In the genomic region with DNA sequence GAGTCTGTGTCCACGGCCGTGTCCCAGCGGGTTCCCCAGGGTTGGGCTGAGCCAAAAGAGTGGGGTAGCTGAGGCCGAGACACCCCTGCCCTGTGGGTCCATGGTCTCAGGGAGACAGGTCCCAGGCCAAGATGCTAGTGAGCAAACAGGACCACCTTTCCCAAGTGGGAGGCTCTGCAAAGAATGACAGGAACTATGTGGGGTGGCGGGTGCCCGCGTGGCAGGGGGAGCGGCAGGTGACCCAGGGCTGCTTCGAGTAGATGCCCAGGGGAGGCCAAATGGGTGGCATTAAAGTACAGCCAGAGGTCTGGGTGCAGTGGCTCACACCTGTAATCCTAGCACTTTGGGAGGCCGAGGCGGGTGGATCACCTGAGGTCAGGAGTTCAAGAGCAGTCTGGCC, we compare ENCODE assay signal across 30 cellular contexts. TPM values are rescaled to one million over a fixed set of nuclear protein-coding genes. Genes with fewer than 3 reads are reported as not detected.
"Had no signal": no experiment of that assay in that cellular context is flagged by ENCODE, and none has a peak within 500 bp of the region (broad histone marks: within the 10 kb centered on the region; RNA-seq: fewer than 3 reads in every experiment).

No MANE protein-coding gene starts in this region.

- H3K9me3 Mint-ChIP-seq: immature natural killer cell; naive thymus-derived CD8-positive, alpha-beta T cell; nephron; neural crest cell; stimulated activated naive B cell treated with anti-CD40 and anti-IgM and Interleukin-4, amounts not matched to agents 10 μg/mL and 1 μg/mL and 100 μg/mL, for 72 hours had no signal

- H3K27me3 ChIP-seq: left lung, neutrophil, right atrium auricular region, stomach, suprapubic skin, tibial artery, upper lobe of right lung had no signal

- ATAC-seq: left colon; left lung; naive thymus-derived CD8-positive, alpha-beta T cell; sciatic nerve; stimulated activated naive B cell treated with anti-CD40 and anti-IgM and Interleukin-4, amounts not matched to agents 10 μg/mL and 1 μg/mL and 100 μg/mL, for 72 hours; stimulated activated naive CD8-positive, alpha-beta T cell treated with anti-CD3 and anti-CD28 coated beads, Interleukin-15, Interleukin-2, amounts not matched to agents 100 U/mL and 50 U/mL, for 24 hours; upper lobe of right lung had no signal

- H3K4me3 ChIP-seq: left lung, lung, right atrium auricular region, skin epidermis, stomach, suprapubic skin, thoracic aorta, tibial artery, upper lobe of right lung had no signal

- H3K27me3 Mint-ChIP-seq: naive thymus-derived CD8-positive, alpha-beta T cell; progenitor cell of endocrine pancreas; stimulated activated naive B cell treated with anti-CD40 and anti-IgM and Interleukin-4, amounts not matched to agents 10 μg/mL and 1 μg/mL and 100 μg/mL, for 72 hours had no signal

- DNase-seq: head of caudate nucleus; hypothalamus; immature natural killer cell; kidney; left colon; naive thymus-derived CD8-positive, alpha-beta T cell; occipital lobe; stimulated activated CD4-positive, alpha-beta T cell treated with anti-CD3 and anti-CD28 coated beads, Interleukin-12 subunit alpha, Interleukin-12 subunit beta, amount 100 ng/mL, for 4 hours; stimulated activated CD4-positive, alpha-beta T cell treated with anti-CD3 and anti-CD28 coated beads, Interleukin-15, amount 100 ng/mL, for 24 hours; stimulated activated CD4-positive, alpha-beta T cell treated with anti-CD3 and anti-CD28 coated beads, Interleukin-2, amount 100 ng/mL, for 24 hours; stimulated activated CD4-positive, alpha-beta T cell treated with anti-CD3 and anti-CD28 coated beads, Interleukin-4, amount 100 ng/mL, for 1 hour; stimulated activated naive B cell treated with anti-CD40 and anti-IgM and Interleukin-4, amounts not matched to agents 10 μg/mL and 1 μg/mL and 100 μg/mL, for 72 hours; stimulated activated naive CD8-positive, alpha-beta T cell treated with anti-CD3 and anti-CD28 coated beads, Interleukin-15, Interleukin-2, amounts not matched to agents 100 U/mL and 50 U/mL, for 24 hours; stomach; tibial artery; trophoblast cell; upper lobe of right lung had no signal

- H3K27ac Mint-ChIP-seq: nephron, progenitor cell of endocrine pancreas had no signal

- H3K27ac ChIP-seq: left lung, neutrophil, parathyroid adenoma, right atrium auricular region, skin epidermis, stomach, suprapubic skin, thoracic aorta, tibial artery, upper lobe of right lung had no signal

- H3K4me1 ChIP-seq: parathyroid adenoma had no signal

- H3K9me3 ChIP-seq: left lung, neutrophil, right atrium auricular region, stomach, suprapubic skin, thoracic aorta, tibial artery, upper lobe of right lung had no signal

- H3K4me3 Mint-ChIP-seq: immature natural killer cell; naive thymus-derived CD8-positive, alpha-beta T cell; nephron; neural crest cell; stimulated activated naive B cell treated with anti-CD40 and anti-IgM and Interleukin-4, amounts not matched to agents 10 μg/mL and 1 μg/mL and 100 μg/mL, for 72 hours had no signal

- H3K36me3 Mint-ChIP-seq: immature natural killer cell had no signal

RNA-seq across cellular contexts. Expression of a gene that starts 38.0 kb away (rescaled TPM):
- total RNA-seq: neural crest cell, pulmonary artery endothelial cell had no signal
- polyA plus RNA-seq: naive thymus-derived CD8-positive, alpha-beta T cell; stomach had no signal
